ENCODE assay signal across 28 cellular contexts in genomic region chr11:73525611-73526010, GRCh38.
"Had no signal": no experiment of that assay in that cellular context is flagged by ENCODE, and none has a peak within 500 bp of the region (broad histone marks: within the 10 kb centered on the region; RNA-seq: fewer than 3 reads in every experiment).

No MANE protein-coding gene starts in this region.

- H3K9me3 Mint-ChIP-seq: natural killer cell had no signal

- H3K9me3 ChIP-seq: left ventricle myocardium inferior, pancreas, prostate gland, stomach, testis, thyroid gland, transverse colon, upper lobe of right lung, uterus had no signal

- H2AFZ ChIP-seq: hepatocyte had no signal

- H3K27ac Mint-ChIP-seq: mesothelial cell of epicardium; naive B cell; natural killer cell; stimulated activated naive B cell treated with anti-CD40 and anti-IgM and Interleukin-4, amounts not matched to agents 10 μg/mL and 1 μg/mL and 100 μg/mL, for 72 hours had no signal

- DNase-seq: islet precursor cell; left ventricle myocardium inferior; mesendoderm; naive B cell; natural killer cell; nucleus accumbens; pancreas; posterior cingulate gyrus; retina; right cardiac atrium; stimulated activated CD4-positive, alpha-beta T cell treated with anti-CD3 and anti-CD28 coated beads, Interleukin-12 subunit alpha, Interleukin-12 subunit beta, amount 100 ng/mL, for 4 hours; stimulated activated CD4-positive, alpha-beta T cell treated with anti-CD3 and anti-CD28 coated beads, Interleukin-15, amount 100 ng/mL, for 24 hours; stimulated activated CD4-positive, alpha-beta T cell treated with anti-CD3 and anti-CD28 coated beads, Interleukin-2, amount 100 ng/mL, for 24 hours; stimulated activated CD4-positive, alpha-beta T cell treated with anti-CD3 and anti-CD28 coated beads, Interleukin-4, amount 100 ng/mL, for 1 hour; stimulated activated naive B cell treated with anti-CD40 and anti-IgM and Interleukin-4, amounts not matched to agents 10 μg/mL and 1 μg/mL and 100 μg/mL, for 72 hours; stimulated activated naive CD8-positive, alpha-beta T cell treated with anti-CD3 and anti-CD28 coated beads, Interleukin-15, Interleukin-2, amounts not matched to agents 100 U/mL and 50 U/mL, for 24 hours; stomach; testis; thyroid gland; transverse colon; upper lobe of right lung; uterus had no signal

- H3K4me1 ChIP-seq: pancreas, prostate gland, uterus had no signal

- H3K27ac ChIP-seq: hepatocyte, left ventricle myocardium inferior, pancreas, prostate gland, skin epidermis, stomach, testis, thyroid gland, transverse colon, upper lobe of right lung, uterus had no signal

- H3K27me3 ChIP-seq: hepatocyte, pancreas, stomach, testis, thyroid gland, transverse colon, upper lobe of right lung, uterus had no signal

- H3K27me3 Mint-ChIP-seq: naive B cell; stimulated activated naive B cell treated with anti-CD40 and anti-IgM and Interleukin-4, amounts not matched to agents 10 μg/mL and 1 μg/mL and 100 μg/mL, for 72 hours had no signal

- H3K36me3 Mint-ChIP-seq: naive B cell, natural killer cell had no signal

- H3K36me3 ChIP-seq: left ventricle myocardium inferior, pancreas, prostate gland, stomach, thyroid gland, transverse colon, upper lobe of right lung, uterus had no signal

- ATAC-seq: natural killer cell; pancreas; right cardiac atrium; sciatic nerve; stimulated activated naive B cell treated with anti-CD40 and anti-IgM and Interleukin-4, amounts not matched to agents 10 μg/mL and 1 μg/mL and 100 μg/mL, for 72 hours; stimulated activated naive CD8-positive, alpha-beta T cell treated with anti-CD3 and anti-CD28 coated beads, Interleukin-15, Interleukin-2, amounts not matched to agents 100 U/mL and 50 U/mL, for 24 hours; upper lobe of right lung had no signal

- H3K4me3 Mint-ChIP-seq: mesothelial cell of epicardium; naive B cell; natural killer cell; stimulated activated naive B cell treated with anti-CD40 and anti-IgM and Interleukin-4, amounts not matched to agents 10 μg/mL and 1 μg/mL and 100 μg/mL, for 72 hours had no signal

- H3K4me2 ChIP-seq: hepatocyte had no signal

- H3K4me3 ChIP-seq: hepatocyte, left ventricle myocardium inferior, lung, pancreas, prostate gland, skin epidermis, stomach, testis, thyroid gland, transverse colon, upper lobe of right lung, uterus had no signal
